In genomic region chr4:110092646-110093045, GRCh38 we compare ENCODE assay signal across 1 cellular context.
TF ChIP-seq lines count a peak whose summit lies in the region.

No MANE protein-coding gene starts in this region.

TF ChIP-seq in K562, 482 proteins besides CTCF, POLR2A, EP300 and RAD21 (continued from another document):
- TF ChIP-seq CGGBP1 (CRISPR knock-in tag; IDR thresholded peaks at IDR 0.05) (no peak), GABPA (tag; conservative IDR thresholded peaks at IDR 0.05; ENCODE audit: low read depth) (no peak), JUNB (CRISPR knock-in tag; conservative IDR thresholded peaks at IDR 0.05) (no peak)
